15 cellular contexts compared by ENCODE assay signal in the genomic region with DNA sequence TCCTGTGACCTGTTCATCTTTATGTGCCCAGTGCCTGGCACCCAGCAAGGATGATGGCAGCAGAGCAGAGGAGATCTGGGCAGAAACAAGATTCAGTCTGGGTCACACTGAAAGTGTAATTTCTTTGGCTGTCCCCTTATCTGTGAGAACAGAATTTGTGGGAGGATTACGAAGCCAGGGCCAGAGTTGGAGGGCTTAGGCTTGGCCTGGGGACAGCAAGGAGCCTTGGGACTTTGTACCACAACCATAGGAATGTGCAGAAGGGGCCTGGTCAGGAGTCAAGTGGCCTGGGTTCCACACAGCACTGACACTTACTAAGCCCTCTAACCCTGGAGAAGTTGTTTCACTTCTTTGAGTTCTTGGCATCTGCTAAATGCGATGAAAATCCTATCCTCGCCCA.
"Had no signal": no experiment of that assay in that cellular context is flagged by ENCODE, and none has a peak within 500 bp of the region (broad histone marks: within the 10 kb centered on the region; RNA-seq: fewer than 3 reads in every experiment).

No MANE protein-coding gene starts in this region.

- H3K4me3 Mint-ChIP-seq: dendritic cell treated with granulocyte-macrophage colony-stimulating factor and Interleukin-4, amounts not matched to agents 40 ng/mL and 50 ng/mL, for 4 days; effector memory CD8-positive, alpha-beta T cell; naive thymus-derived CD8-positive, alpha-beta T cell; stimulated activated naive B cell treated with anti-CD40 and anti-IgM and Interleukin-4, amounts not matched to agents 10 μg/mL and 1 μg/mL and 100 μg/mL, for 72 hours had no signal

- DNase-seq: effector memory CD8-positive, alpha-beta T cell; foreskin keratinocyte; mammary epithelial cell; mucosa of descending colon; naive thymus-derived CD8-positive, alpha-beta T cell; psoas muscle; retina; right lobe of liver; spleen; stimulated activated CD4-positive, alpha-beta T cell treated with anti-CD3 and anti-CD28 coated beads, Interleukin-15, amount 100 ng/mL, for 24 hours; stimulated activated CD4-positive, alpha-beta T cell treated with anti-CD3 and anti-CD28 coated beads, Interleukin-1b, Interleukin-23, amount 100 ng/mL, for 48 hours; stimulated activated CD4-positive, alpha-beta T cell treated with anti-CD3 and anti-CD28 coated beads, Interleukin-4, amount 100 ng/mL, for 24 hours; stimulated activated naive B cell treated with anti-CD40 and anti-IgM and Interleukin-4, amounts not matched to agents 10 μg/mL and 1 μg/mL and 100 μg/mL, for 72 hours; upper lobe of left lung had no signal

- H3K27me3 Mint-ChIP-seq: dendritic cell treated with granulocyte-macrophage colony-stimulating factor and Interleukin-4, amounts not matched to agents 40 ng/mL and 50 ng/mL, for 4 days; effector memory CD8-positive, alpha-beta T cell; naive thymus-derived CD8-positive, alpha-beta T cell; stimulated activated naive B cell treated with anti-CD40 and anti-IgM and Interleukin-4, amounts not matched to agents 10 μg/mL and 1 μg/mL and 100 μg/mL, for 72 hours had no signal

- H3K27ac Mint-ChIP-seq: dendritic cell treated with granulocyte-macrophage colony-stimulating factor and Interleukin-4, amounts not matched to agents 40 ng/mL and 50 ng/mL, for 4 days; stimulated activated naive B cell treated with anti-CD40 and anti-IgM and Interleukin-4, amounts not matched to agents 10 μg/mL and 1 μg/mL and 100 μg/mL, for 72 hours had no signal

- ATAC-seq: effector memory CD8-positive, alpha-beta T cell; foreskin keratinocyte; mucosa of descending colon; naive thymus-derived CD8-positive, alpha-beta T cell; psoas muscle; right lobe of liver; stimulated activated naive B cell treated with anti-CD40 and anti-IgM and Interleukin-4, amounts not matched to agents 10 μg/mL and 1 μg/mL and 100 μg/mL, for 72 hours had no signal

- H3K9me3 Mint-ChIP-seq: dendritic cell treated with granulocyte-macrophage colony-stimulating factor and Interleukin-4, amounts not matched to agents 40 ng/mL and 50 ng/mL, for 4 days; effector memory CD8-positive, alpha-beta T cell; naive thymus-derived CD8-positive, alpha-beta T cell; stimulated activated naive B cell treated with anti-CD40 and anti-IgM and Interleukin-4, amounts not matched to agents 10 μg/mL and 1 μg/mL and 100 μg/mL, for 72 hours had no signal
